ENCODE assay signal across 11 cellular contexts in the genomic region with DNA sequence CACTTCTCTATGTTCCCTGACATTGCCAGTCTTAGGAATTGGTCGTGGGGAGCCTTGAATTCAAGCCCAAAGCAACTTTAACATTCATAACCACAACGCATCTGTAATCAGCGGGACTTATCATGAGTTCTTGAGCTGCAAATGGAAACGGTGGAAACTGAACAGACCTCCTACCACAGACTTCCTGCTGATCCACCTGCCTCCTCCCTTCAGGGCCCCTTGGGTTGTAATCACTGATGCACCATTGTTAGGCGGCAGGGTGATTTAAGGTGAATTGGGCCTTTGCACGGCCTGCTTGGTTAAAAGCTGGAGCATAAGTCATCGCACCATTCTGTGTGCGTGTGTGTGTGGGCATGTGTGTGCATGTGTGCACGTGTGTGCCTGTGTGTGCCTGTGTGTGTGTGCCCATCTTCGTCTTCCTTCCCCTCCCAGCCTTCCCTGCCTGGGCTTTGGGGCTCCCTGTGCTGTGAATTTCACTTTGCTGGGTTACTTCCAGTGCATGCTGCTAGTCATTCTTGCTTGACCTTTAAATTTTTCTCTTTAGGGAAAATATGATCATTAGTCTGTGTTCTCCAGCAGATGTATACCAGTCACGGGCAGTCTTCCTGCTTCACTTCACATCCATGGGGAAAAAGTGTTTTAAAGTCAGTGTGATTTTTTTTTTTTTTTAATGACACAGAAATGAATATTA. TPM values are rescaled to one million over a fixed set of nuclear protein-coding genes. Genes with fewer than 3 reads are reported as not detected.
DNase-seq lines count a peak whose midpoint lies in the region; ATAC-seq, FAIRE-seq and TF ChIP-seq lines count a peak whose summit lies in the region.
"Had no signal": no experiment of that assay in that cellular context is flagged by ENCODE, and none has a peak within 500 bp of the region (broad histone marks: within the 10 kb centered on the region; RNA-seq: fewer than 3 reads in every experiment).

No MANE protein-coding gene starts in this region.

- TF ChIP-seq POLR2A in prostate gland (IDR thresholded peaks at IDR 0.05), result no peak

- peaks cover 7% of the 10 kb centered on the region; the same call in 1 of the 2 replicates for H4K20me1 ChIP-seq in BLaER1

- TF ChIP-seq CTCF in prostate gland (IDR thresholded peaks at IDR 0.05), result no peak
- no peak for TF ChIP-seq CTCF in kidney (IDR thresholded peaks at IDR 0.05; ENCODE audit: borderline replicate concordance, extremely low read depth, insufficient read depth)

- no peaks in the 10 kb centered on the region for H3K27me3 Mint-ChIP-seq in effector memory CD8-positive, alpha-beta T cell

- 83% methylated on average over 11 of the region's 11 CpGs for WGBS in prostate gland

- H3K9me3 Mint-ChIP-seq in effector memory CD8-positive, alpha-beta T cell, result no peaks in the 10 kb centered on the region

- H3K4me3 ChIP-seq in BLaER1, result peak overlapping the region; percentile 51
- no peak overlapping the region for H3K4me3 ChIP-seq in prostate gland
- H3K4me3 ChIP-seq in kidney (ENCODE audit: low read length in 2 of 2), result no peak overlapping the region

- DNase-seq in activated CD4-positive, alpha-beta T cell treated with anti-CD3 and anti-CD28 coated beads for 48 hours, result peak; percentile 65
- peak in 2 of 3 experiments; percentile 29 to 30 for DNase-seq in effector memory CD8-positive, alpha-beta T cell
- DNase-seq in prostate gland (ENCODE audit: low spot score) (no peak), frontal cortex (ENCODE audit: low spot score in 2 of 2) (no peak), NCI-H524 (lab: John Stamatoyannopoulos, UW) (no peak), kidney (no peak)
- DNase-seq: C1 segment of cervical spinal cord, NCI-H226 had no signal

- H3K9ac ChIP-seq in BLaER1 (peak overlapping the region; percentile 74), kidney (ENCODE audit: low read length in 2 of 2) (no peak overlapping the region)

- peak overlapping the region; percentile 91 for H3K4me2 ChIP-seq in BLaER1

- FAIRE-seq in frontal cortex (lab: Jason Lieb, UNC) (no peak), kidney (lab: Jason Lieb, UNC) (no peak)
- FAIRE-seq: endothelial cell of umbilical vein had no signal

- peaks cover 77 to 88% of the 10 kb centered on the region in 2 donors for H3K4me1 Mint-ChIP-seq in effector memory CD8-positive, alpha-beta T cell (ENCODE audit: low read depth in 2 of 2)

- intact Hi-C loops in prostate gland (cut with DNase I), result no loop called here
- intact Hi-C loops in kidney (cut with DNase I), result no loop called here

- peak overlapping the region; percentile 52 to 58 for H3K4me3 Mint-ChIP-seq in effector memory CD8-positive, alpha-beta T cell

- peak; percentile 43 for ATAC-seq in HG03139 (IDR thresholded peaks at IDR 0.05; ENCODE audit: unreplicated experiment)
- peak; percentile 94 for ATAC-seq in effector memory CD8-positive, alpha-beta T cell (replicated peaks)

- H3K9me3 ChIP-seq in BLaER1, result peaks cover 5% of the 10 kb centered on the region
- H3K9me3 ChIP-seq in prostate gland, result no peaks in the 10 kb centered on the region
- H3K9me3 ChIP-seq in kidney (ENCODE audit: control insufficient read depth in 1 of 2, low read length in 2 of 2), result no peaks in the 10 kb centered on the region

- H3K36me3 ChIP-seq in BLaER1 (peaks cover 20% of the 10 kb centered on the region), prostate gland (no peaks in the 10 kb centered on the region), kidney (ENCODE audit: control insufficient read depth in 1 of 2, insufficient read depth in 2 of 2, low read length in 2 of 2) (no peaks in the 10 kb centered on the region)

- H3K27ac ChIP-seq in BLaER1, result peak overlapping the region; percentile 91
- no peak overlapping the region for H3K27ac ChIP-seq in prostate gland
- H3K27ac ChIP-seq in kidney (ENCODE audit: low read depth in 2 of 2, low read length in 2 of 2), result no peak overlapping the region

- peak overlapping the region; percentile 81 to 83 for H3K27ac Mint-ChIP-seq in effector memory CD8-positive, alpha-beta T cell

- H3K36me3 Mint-ChIP-seq in effector memory CD8-positive, alpha-beta T cell (ENCODE audit: insufficient read depth), result peaks cover 25% of the 10 kb centered on the region

- H3K4me1 ChIP-seq in BLaER1 (peaks cover 100% of the 10 kb centered on the region), prostate gland (replicated peaks) (no peaks in the 10 kb centered on the region), kidney (ENCODE audit: control insufficient read depth in 1 of 2, insufficient read depth in 1 of 2, low read depth in 1 of 2, low read length in 2 of 2) (peaks cover 0 to 3% of the 10 kb centered on the region in 2 donors)

- H3K27me3 ChIP-seq in BLaER1, result no peaks in the 10 kb centered on the region
- H3K27me3 ChIP-seq in prostate gland (replicated peaks; ENCODE audit: insufficient read depth), result no peaks in the 10 kb centered on the region

RNA-seq across cellular contexts. Expression of a gene that starts 29.0 kb away (rescaled TPM):
- total RNA-seq in prostate gland, result 10 to 100 TPM; 10.4 to 25.4 TPM
- total RNA-seq in frontal cortex, result 22.0 TPM
- 23.3 TPM for total RNA-seq in kidney
- polyA plus RNA-seq in kidney (ENCODE audit: insufficient read depth, low read depth, low replicate concordance), result 2.0 TPM

Comparison
In these comparisons a context has a peak if more than half of its experiments do, and no peak if none do; other contexts are left out.
1. DNase-seq: peak in activated CD4-positive, alpha-beta T cell treated with anti-CD3 and anti-CD28 coated beads for 48 hours (single experiment) and effector memory CD8-positive, alpha-beta T cell (2 of 3); none in prostate gland (single experiment), frontal cortex (0 of 2), NCI-H524 (0 of 2) and kidney (single experiment).